ENCODE assay signal across 8 cellular contexts in genomic region chr12:6182279-6182898, GRCh38. TPM values are rescaled to one million over a fixed set of nuclear protein-coding genes. Genes with fewer than 3 reads are reported as not detected.
A peak's percentile ranks its signal among the peaks of the same experiment; 100 is the strongest.
DNase-seq lines count a peak whose midpoint lies in the region; ATAC-seq, FAIRE-seq and TF ChIP-seq lines count a peak whose summit lies in the region.

No MANE protein-coding gene starts in this region.

- DNase-seq in H9 = peak; percentile 50
- DNase-seq in SW480 (ENCODE audit: low spot score) = peak; percentile 42
- peak; percentile 54 for DNase-seq in left ventricle myocardium superior
- DNase-seq in smooth muscle cell (lab: John Stamatoyannopoulos, UW; ENCODE audit: unreplicated experiment) = peak; percentile 70
- DNase-seq in stimulated activated naive CD8-positive, alpha-beta T cell treated with anti-CD3 and anti-CD28 coated beads, Interleukin-15, Interleukin-2, amounts not matched to agents 100 U/mL and 50 U/mL, for 24 hours = no peak
- DNase-seq in HTR-8/SVneo (ENCODE audit: insufficient read length, low spot score) = no peak

- H2BK15ac ChIP-seq in H9 (ENCODE audit: low read depth, low read length) = no peak overlapping the region

- H3K27ac Mint-ChIP-seq in H9 = peak overlapping the region in 2 of 3 experiments; percentile 11 to 18; a peak in 3 of 7 replicates

- no peaks in the 10 kb centered on the region for H3K9me3 ChIP-seq in H9 (ENCODE audit: control insufficient read depth, low read depth, low read length)
- no peaks in the 10 kb centered on the region for H3K9me3 ChIP-seq in smooth muscle cell (replicated peaks; ENCODE audit: low read depth)

- no peak overlapping the region for H2BK120ac ChIP-seq in H9 (ENCODE audit: low read depth, low read length, poor library complexity, severe bottlenecking)

- H3F3A ChIP-seq in smooth muscle cell (ENCODE audit: low read depth) = peaks cover 16% of the 10 kb centered on the region

- H4K91ac ChIP-seq in H9 (ENCODE audit: insufficient read length, low read depth, low read length) = no peak overlapping the region

- intact Hi-C loops in left ventricle myocardium superior (cut with micrococcal nuclease) = loop anchor here (10.0 kb wide), 1 partner anchor 108 kb away; no protein-coding TSS in a partner anchor

- no peaks in the 10 kb centered on the region for H3K36me3 ChIP-seq in smooth muscle cell (ENCODE audit: low read depth)

- no peak overlapping the region for H3K23ac ChIP-seq in H9 (ENCODE audit: insufficient read length, low read depth, low read length)

- H3K4me1 ChIP-seq in H9 (ENCODE audit: insufficient read depth, low read length) (no peaks in the 10 kb centered on the region), smooth muscle cell (ENCODE audit: low read depth) (peaks cover 18% of the 10 kb centered on the region)

- no peak overlapping the region for H3K56ac ChIP-seq in H9 (ENCODE audit: insufficient read length, low read depth, low read length)

- no peak overlapping the region for H4K8ac ChIP-seq in H9 (replicated peaks; ENCODE audit: insufficient read length, low read depth, low read length)

- H3K79me2 ChIP-seq in H9 (ENCODE audit: insufficient read depth, low read length) (no peaks in the 10 kb centered on the region), smooth muscle cell (ENCODE audit: low read depth) (no peaks in the 10 kb centered on the region)

- H3K9ac ChIP-seq in H9 (ENCODE audit: extremely low read depth, insufficient read length, low read length) (no peak overlapping the region), smooth muscle cell (ENCODE audit: low read depth) (no peak overlapping the region)

- no peak overlapping the region for H2BK20ac ChIP-seq in H9 (ENCODE audit: low read depth, low read length, poor library complexity, severe bottlenecking)

- no peak overlapping the region for H3K4ac ChIP-seq in H9 (ENCODE audit: low read depth, low read length)

- no peak overlapping the region for H2AK5ac ChIP-seq in H9 (ENCODE audit: insufficient read length, low read length)

- no peak overlapping the region for H3K4me3 ChIP-seq in smooth muscle cell

- ATAC-seq in left ventricle myocardium superior = peak; percentile 73
- no peak for ATAC-seq in GM21515 (IDR thresholded peaks at IDR 0.05; ENCODE audit: unreplicated experiment)
- ATAC-seq in stimulated activated naive CD8-positive, alpha-beta T cell treated with anti-CD3 and anti-CD28 coated beads, Interleukin-15, Interleukin-2, amounts not matched to agents 100 U/mL and 50 U/mL, for 24 hours = no peak
- no peak for ATAC-seq in activated CD4-positive, CD25-positive, alpha-beta regulatory T cell treated with anti-CD3 and anti-CD28 coated beads, Interleukin-2, amount 50 U/mL, for 24 hours

- no peak overlapping the region for H3K27ac ChIP-seq in H9 (ENCODE audit: insufficient read length, low read depth, low read length)
- peak overlapping the region; percentile 93 for H3K27ac ChIP-seq in smooth muscle cell (ENCODE audit: low read depth)

- peaks cover 16 to 18% of the 10 kb centered on the region in 2 experiments for H3K4me1 Mint-ChIP-seq in H9

- H3K36me3 Mint-ChIP-seq in H9 (ENCODE audit: insufficient read depth in 1 of 3, low read depth in 3 of 3) = peaks cover 0 to 6% (median 0%) of the 10 kb centered on the region in 3 experiments; a peak in 1 of 7 replicates

- no peaks in the 10 kb centered on the region for H3K23me2 ChIP-seq in H9 (ENCODE audit: insufficient read length, low read depth, low read length, poor library complexity, severe bottlenecking)

- peaks cover 0 to 4% of the 10 kb centered on the region in 2 experiments; a peak in 3 of 5 replicates for H3K9me3 Mint-ChIP-seq in H9

- H3K79me1 ChIP-seq in H9 (ENCODE audit: insufficient read depth, low read depth, low read length, poor library complexity, severe bottlenecking) = no peaks in the 10 kb centered on the region

- H3K14ac ChIP-seq in H9 (ENCODE audit: insufficient read depth, low read length) = no peak overlapping the region

- H3K27me3 ChIP-seq in H9 (ENCODE audit: insufficient read depth, low read length) (no peaks in the 10 kb centered on the region), smooth muscle cell (ENCODE audit: low read depth) (no peaks in the 10 kb centered on the region)

- no peak overlapping the region for H4K5ac ChIP-seq in H9 (ENCODE audit: insufficient read length, low read depth, low read length)

- no peak overlapping the region for H2BK12ac ChIP-seq in H9 (ENCODE audit: insufficient read length, low read depth, low read length)

- FAIRE-seq in HTR-8/SVneo (lab: Jason Lieb, UNC) = no peak

- TF ChIP-seq CTCF in H9 (conservative IDR thresholded peaks at IDR 0.05) (no peak), smooth muscle cell (IDR thresholded peaks at IDR 0.05; ENCODE audit: borderline replicate concordance, insufficient read depth, poor library complexity, severe bottlenecking) (no peak)

- no CpG with 5 or more reads among the region's 19 CpGs for WGBS in H9 (ENCODE audit: extremely low coverage, insufficient read length, low lambda C conversion rate)
- WGBS in smooth muscle cell (ENCODE audit: low lambda C conversion rate) = 45% methylated on average over 19 of the region's 19 CpGs

- H4K20me1 ChIP-seq in H9 (ENCODE audit: control insufficient read depth, insufficient read depth, insufficient read length) = no peaks in the 10 kb centered on the region
- H4K20me1 ChIP-seq in smooth muscle cell (ENCODE audit: low read depth) = no peaks in the 10 kb centered on the region

- peaks cover 1% of the 10 kb centered on the region for H3K27me3 Mint-ChIP-seq in H9 (ENCODE audit: low read depth)

- H2BK5ac ChIP-seq in H9 (ENCODE audit: insufficient read length, low read length) = no peak overlapping the region

- H3K4me2 ChIP-seq in H9 (ENCODE audit: insufficient read depth, insufficient read length, low read length) (no peak overlapping the region), smooth muscle cell (peak overlapping the region; percentile 73)

- H2AFZ ChIP-seq in H9 (ENCODE audit: low read length) (no peak overlapping the region), smooth muscle cell (ENCODE audit: low read depth) (peak overlapping the region; percentile 48)

- peak overlapping the region in 1 of 2 experiments; percentile 3; a peak in 1 of 5 replicates for H3K4me3 Mint-ChIP-seq in H9

- H3K18ac ChIP-seq in H9 (ENCODE audit: insufficient read length, low read depth, low read length) = no peak overlapping the region

- H3T11ph ChIP-seq in H9 (ENCODE audit: low read length) = no peak overlapping the region

RNA-seq across cellular contexts. Expression of gene CD9, which starts 17.8 kb away (rescaled TPM):
- total RNA-seq in H9 (2021) (131 and 132 TPM in 2 replicates), left ventricle myocardium superior (39.2 TPM), smooth muscle cell (153 and 207 TPM in 2 replicates)
- polyA plus RNA-seq in smooth muscle cell = 144 and 236 TPM in 2 replicates

RNA-seq across cellular contexts. Expression of gene VWF, which starts 57.9 kb away (rescaled TPM):
- total RNA-seq in H9 (2021) = 0.17 and 0.35 TPM in 2 replicates
- total RNA-seq in left ventricle myocardium superior = 275 TPM
- total RNA-seq in smooth muscle cell = 0.09 TPM in 1 of 2 replicates, not detected in the other
- polyA plus RNA-seq in smooth muscle cell = 0.19 and 0.79 TPM in 2 replicates

Comparison
In these comparisons a context has a peak if more than half of its experiments do, and no peak if none do; other contexts are left out.
1. DNase-seq: peak in H9 (single experiment), SW480 (single experiment), left ventricle myocardium superior (single experiment) and smooth muscle cell (single experiment); none in stimulated activated naive CD8-positive, alpha-beta T cell treated with anti-CD3 and anti-CD28 coated beads, Interleukin-15, Interleukin-2, amounts not matched to agents 100 U/mL and 50 U/mL, for 24 hours (single experiment) and HTR-8/SVneo (single experiment).
2. RNA of gene VWF, which starts 57.9 kb away (total RNA-seq): 275 TPM in left ventricle myocardium superior (single experiment); 0.17 to 0.35 TPM in H9 and 0.09 TPM in smooth muscle cell; every median in the first group is over 100 times any median in the second.